In the genomic region with DNA sequence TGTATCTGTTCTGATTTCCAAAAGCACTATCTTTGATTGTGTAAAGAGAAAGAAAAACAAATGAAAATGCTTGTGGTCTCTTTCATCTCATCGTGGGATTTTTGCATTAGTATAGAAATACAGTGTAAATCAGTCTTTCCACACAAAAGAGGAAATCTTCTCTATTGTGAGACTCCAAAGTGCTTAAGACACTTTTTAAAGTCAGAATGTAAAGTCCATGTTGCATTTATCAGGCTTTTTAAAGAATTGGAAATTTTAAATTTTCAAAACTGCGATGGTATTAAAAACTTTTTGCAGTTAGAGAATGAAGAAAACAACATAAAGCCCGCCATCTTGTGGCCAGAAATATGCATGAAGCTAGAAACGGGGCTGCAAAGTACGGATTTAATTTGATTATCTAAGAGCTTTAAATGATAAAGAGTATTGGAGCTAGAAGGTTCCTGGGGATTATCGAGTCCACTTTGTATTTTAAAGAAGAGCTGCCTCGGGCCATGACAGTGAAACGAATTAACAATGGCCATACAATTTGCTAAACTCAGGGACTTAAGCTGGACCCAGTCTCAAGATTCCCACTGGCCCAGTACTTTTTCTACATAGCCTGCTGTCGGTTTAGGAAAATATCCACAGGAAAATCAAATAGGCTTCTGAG, we compare ENCODE assay signal across 8 cellular contexts.
DNase-seq lines count a peak whose midpoint lies in the region; ATAC-seq and TF ChIP-seq lines count a peak whose summit lies in the region.

No MANE protein-coding gene starts in this region.

- H3K4me1 ChIP-seq in MM.1S (ENCODE audit: low read length) (no peaks in the 10 kb centered on the region), stomach (peaks cover 0 to 15% (median 5%) of the 10 kb centered on the region in 4 donors)

- H3K4me3 ChIP-seq in MM.1S (ENCODE audit: low read length) = peak overlapping the region; percentile 20; the same call in 1 of the 2 replicates
- H3K4me3 ChIP-seq in WERI-Rb-1 (ENCODE audit: low read depth, low read length) = peak overlapping the region; percentile 10; the same call in 1 of the 2 replicates
- peak overlapping the region; percentile 10 for H3K4me3 ChIP-seq in coronary artery
- peak overlapping the region in 1 of 4 donors; percentile 17 for H3K4me3 ChIP-seq in stomach

- WGBS in stomach, 5 donors = 5 to 11% (median 8%) methylated on average over 9 of the region's 9 CpGs

- no peaks in the 10 kb centered on the region for H3K9me2 ChIP-seq in MM.1S (replicated peaks; ENCODE audit: insufficient read depth, low read length)

- H3K4me2 ChIP-seq in MM.1S (ENCODE audit: low read depth, low read length) = peak overlapping the region; percentile 36; the same call in 1 of the 2 replicates

- H3K27me3 ChIP-seq in MM.1S (replicated peaks; ENCODE audit: insufficient read depth, low read length) = no peaks in the 10 kb centered on the region
- no peaks in the 10 kb centered on the region for H3K27me3 ChIP-seq in WERI-Rb-1 (ENCODE audit: insufficient read depth, low read depth, severe bottlenecking)
- H3K27me3 ChIP-seq in stomach = no peaks in the 10 kb centered on the region

- intact Hi-C loops in stomach (cut with DNase I; ENCODE audit: low total_unique reads) = no loop called here

- peak overlapping the region; percentile 53 for H2AFZ ChIP-seq in MM.1S (ENCODE audit: low read length)

- TF ChIP-seq CTCF in MM.1S (IDR thresholded peaks at IDR 0.05; ENCODE audit: low read length) (peak; percentile 76), WERI-Rb-1 (IDR thresholded peaks at IDR 0.05; ENCODE audit: low read depth, low read length) (peak; percentile 38; the same call in 1 of the 2 replicates), coronary artery (IDR thresholded peaks at IDR 0.05) (peak; percentile 31), stomach (IDR thresholded peaks at IDR 0.05) (peak in 5 of 7 experiments; percentile 43 to 67 (median 53))

- H3K9ac ChIP-seq in MM.1S (ENCODE audit: low read length) = no peak overlapping the region

- ATAC-seq in GM18511 (IDR thresholded peaks at IDR 0.05; ENCODE audit: unreplicated experiment) = peak; percentile 81

- DNase-seq in AG08396 (ENCODE audit: low spot score) (peak; percentile 15), MM.1S (peak; percentile 51), WERI-Rb-1 (peak; percentile 44), coronary artery (ENCODE audit: low spot score) (no peak), medulla oblongata (ENCODE audit: extremely low spot score) (peak; percentile 74), stomach (peak; percentile 37), COLO668 (lab: John Stamatoyannopoulos, UW; ENCODE audit: unreplicated experiment) (no peak)

- H3F3A ChIP-seq in MM.1S (ENCODE audit: insufficient read depth, low read length) = no peaks in the 10 kb centered on the region

- no peak overlapping the region for H3K27ac ChIP-seq in MM.1S (ENCODE audit: low read length)
- no peak overlapping the region for H3K27ac ChIP-seq in WERI-Rb-1
- H3K27ac ChIP-seq in coronary artery = peak overlapping the region in 1 of 2 donors; percentile 19
- H3K27ac ChIP-seq in stomach = no peak overlapping the region

- H3K9me3 ChIP-seq in MM.1S (replicated peaks; ENCODE audit: insufficient read depth, low read length) = no peaks in the 10 kb centered on the region
- no peaks in the 10 kb centered on the region for H3K9me3 ChIP-seq in WERI-Rb-1 (ENCODE audit: severe bottlenecking)
- H3K9me3 ChIP-seq in stomach = no peaks in the 10 kb centered on the region

- no peaks in the 10 kb centered on the region for H4K20me1 ChIP-seq in MM.1S (ENCODE audit: insufficient read depth, low read length)

- no peaks in the 10 kb centered on the region for H3K79me2 ChIP-seq in MM.1S (ENCODE audit: low read length)

- no peak for TF ChIP-seq EP300 in stomach (IDR thresholded peaks at IDR 0.05)

- no peak for TF ChIP-seq POLR2A in stomach (IDR thresholded peaks at IDR 0.05)

- H3K36me3 ChIP-seq in MM.1S (replicated peaks; ENCODE audit: insufficient read depth, low read length) (no peaks in the 10 kb centered on the region), WERI-Rb-1 (no peaks in the 10 kb centered on the region), stomach (peaks cover 0 to 15% (median 9%) of the 10 kb centered on the region in 4 donors)

Comparison
In these comparisons a context has a peak if more than half of its experiments do, and no peak if none do; other contexts are left out.
1. DNase-seq: peak in AG08396 (single experiment), MM.1S (single experiment), WERI-Rb-1 (single experiment), medulla oblongata (single experiment) and stomach (single experiment); none in coronary artery (single experiment) and COLO668 (single experiment).
2. Peak in every context shown above with its lines, with median percentiles within 50 percentile points of each other: CTCF ChIP-seq.